In genomic region chr9:121597693-121598166, GRCh38 we compare ENCODE assay signal across 14 cellular contexts. TPM values are rescaled to one million over a fixed set of nuclear protein-coding genes. Genes with fewer than 3 reads are reported as not detected.
DNase-seq lines count a peak whose midpoint lies in the region; ATAC-seq and TF ChIP-seq lines count a peak whose summit lies in the region.
"Had no signal": no experiment of that assay in that cellular context is flagged by ENCODE, and none has a peak within 500 bp of the region (broad histone marks: within the 10 kb centered on the region; RNA-seq: fewer than 3 reads in every experiment).

No MANE protein-coding gene starts in this region.

- peak overlapping the region; percentile 63 for H4K12ac ChIP-seq in trophoblast cell (ENCODE audit: low read depth, low read length)

- H3K9me3 Mint-ChIP-seq in WTC11 = peaks cover 12% of the 10 kb centered on the region

- H2AFZ ChIP-seq in trophoblast cell (ENCODE audit: insufficient read depth, low read length, poor library complexity) = peak overlapping the region; percentile 37

- peak overlapping the region; percentile 89 for H3K27ac Mint-ChIP-seq in WTC11
- H3K27ac Mint-ChIP-seq: activated naive CD4-positive, alpha-beta T cell treated with anti-CD3 and anti-CD28 coated beads, Interleukin-2, amount 50 U/mL, for 72 hours; T-cell had no signal

- peaks cover 13% of the 10 kb centered on the region for H3K79me1 ChIP-seq in trophoblast cell (ENCODE audit: low read length)

- peaks cover 10% of the 10 kb centered on the region for H3K27me3 ChIP-seq in AG04450 (ENCODE audit: control insufficient read depth, insufficient read depth, low read length)
- peaks cover 27% of the 10 kb centered on the region for H3K27me3 ChIP-seq in iPS-18a (ENCODE audit: control insufficient read depth, insufficient read depth, low read length)
- no peaks in the 10 kb centered on the region for H3K27me3 ChIP-seq in trophoblast cell (ENCODE audit: insufficient read depth, low read length)
- H3K27me3 ChIP-seq: dorsolateral prefrontal cortex had no signal

- H3K27me3 Mint-ChIP-seq in WTC11 (ENCODE audit: low read depth) = peaks cover 21% of the 10 kb centered on the region

- H3K27ac ChIP-seq in AG04450 (ENCODE audit: low read depth, low read length) (peak overlapping the region; percentile 68), iPS-18a (ENCODE audit: low read length) (no peak overlapping the region), trophoblast cell (ENCODE audit: low read depth, low read length) (peak overlapping the region; percentile 83)

- peak overlapping the region; percentile 68 for H3K4me3 Mint-ChIP-seq in WTC11
- H3K4me3 Mint-ChIP-seq: T-cell had no signal

- peak overlapping the region; percentile 83 for H2BK120ac ChIP-seq in trophoblast cell (ENCODE audit: insufficient read depth, low read length, poor library complexity)

- peak overlapping the region; percentile 51 for H4K8ac ChIP-seq in trophoblast cell (ENCODE audit: low read depth, low read length)

- H3K18ac ChIP-seq in trophoblast cell (ENCODE audit: low read length) = peak overlapping the region; percentile 89

- WGBS in trophoblast cell (ENCODE audit: extremely low coverage, insufficient coverage, insufficient read length) = no CpG with 5 or more reads among the region's 14 CpGs

- H3K4me1 Mint-ChIP-seq in WTC11 = peaks cover 22% of the 10 kb centered on the region

- DNase-seq in AG04450 (ENCODE audit: low read depth, low spot score) (no peak), WTC11 (ENCODE audit: low spot score) (no peak), trophoblast cell (no peak), medulla oblongata (ENCODE audit: extremely low spot score) (no peak), NCI-H2107 (lab: John Stamatoyannopoulos, UW) (no peak)
- no peak for DNase-seq in stimulated activated CD4-positive, alpha-beta T cell treated with anti-CD3 and anti-CD28 coated beads, Interleukin-2, amount 100 ng/mL, for 24 hours
- DNase-seq in activated CD8-positive, alpha-beta memory T cell treated with anti-CD3 and anti-CD28 coated beads, Interleukin-2, amount 50 U/mL, for 48 hours = no peak
- DNase-seq: activated CD8-positive, alpha-beta memory T cell treated with anti-CD3 and anti-CD28 coated beads for 24 hours; hippocampal formation; NK-92 treated with Interleukin-12 subunit alpha and Interleukin-12 subunit beta, amount 100 ng/mL, for 24 hours; T-cell had no signal

- peaks cover 5% of the 10 kb centered on the region for H3K79me2 ChIP-seq in trophoblast cell (ENCODE audit: control insufficient read depth, insufficient read depth, low read length, poor library complexity)

- POLR2A ChIA-PET in AG04450 (lab: Yijun Ruan, JAX) (interaction anchor here (1.6 to 2.5 kb wide), 2 partner anchors 30 to 41 kb away, joined by 4 to 9 read pairs; no protein-coding TSS in a partner anchor), WTC11 (lab: Charles Lee) (interaction anchor here (1.0 to 1.4 kb wide), 4 partner anchors 16 to 146 kb away, joined by 3 to 4 read pairs (median 3); no protein-coding TSS in a partner anchor)

- H3K9ac ChIP-seq in iPS-18a (ENCODE audit: low read length) = peak overlapping the region; percentile 9
- no peak overlapping the region for H3K9ac ChIP-seq in trophoblast cell (ENCODE audit: low read length)

- peak overlapping the region; percentile 29 for H2BK5ac ChIP-seq in trophoblast cell (ENCODE audit: low read depth, low read length, poor library complexity)

- ATAC-seq in WTC11 = peak; percentile 3
- ATAC-seq: activated naive CD4-positive, alpha-beta T cell treated with anti-CD3 and anti-CD28 coated beads, Interleukin-2, amount 50 U/mL, for 72 hours; T-cell had no signal

- H3K36me3 ChIP-seq in iPS-18a (ENCODE audit: control insufficient read depth, low read depth, low read length) = no peaks in the 10 kb centered on the region
- H3K36me3 ChIP-seq in trophoblast cell (ENCODE audit: control insufficient read depth in 1 of 2, insufficient read depth in 2 of 2, low read length in 2 of 2) = no peaks in the 10 kb centered on the region

- no peak for TF ChIP-seq CTCF in AG04450 (IDR thresholded peaks at IDR 0.05; ENCODE audit: low read depth, low read length)
- no peak for TF ChIP-seq CTCF in WTC11 (IDR thresholded peaks at IDR 0.05)

- H2AK5ac ChIP-seq in trophoblast cell (ENCODE audit: low read length) = peak overlapping the region; percentile 67

- peak overlapping the region; percentile 42 for H3K4me2 ChIP-seq in trophoblast cell (ENCODE audit: low read length)

- no peak overlapping the region for H3K23ac ChIP-seq in trophoblast cell (ENCODE audit: low read length)

- peaks cover 13% of the 10 kb centered on the region for H3K4me1 ChIP-seq in iPS-18a (ENCODE audit: control insufficient read depth, low read depth, low read length)
- H3K4me1 ChIP-seq in trophoblast cell (ENCODE audit: control insufficient read depth in 1 of 2, insufficient read depth in 2 of 2, low read length in 2 of 2) = peaks cover 6 to 20% of the 10 kb centered on the region in 2 experiments

- H2BK12ac ChIP-seq in trophoblast cell (ENCODE audit: low read length) = peak overlapping the region; percentile 94

- CTCF ChIA-PET in AG04450 (lab: Charles Lee) = interaction anchor here (0.9 to 1.8 kb wide), 5 partner anchors 36 to 392 kb away, joined by 3 to 6 read pairs (median 5); no protein-coding TSS in a partner anchor
- CTCF ChIA-PET in WTC11 (lab: Charles Lee) = interaction anchor here (0.7 to 3.8 kb wide), 27 partner anchors 8 to 391 kb away, joined by 3 to 38 read pairs (median 4); partner anchors contain the start of gene GGTA1

- H3K4ac ChIP-seq in trophoblast cell (ENCODE audit: low read depth, low read length) = peak overlapping the region; percentile 19

- H3K4me3 ChIP-seq in AG04450 (ENCODE audit: low read depth, low read length) = peak overlapping the region; percentile 7; the same call in 1 of the 2 replicates
- H3K4me3 ChIP-seq in iPS-18a (ENCODE audit: low read length) = peak overlapping the region; percentile 78
- H3K4me3 ChIP-seq in trophoblast cell (ENCODE audit: low read depth, low read length) = no peak overlapping the region

- H4K91ac ChIP-seq in trophoblast cell (ENCODE audit: low read depth, low read length) = peak overlapping the region; percentile 70

- peak overlapping the region; percentile 77 for H3K14ac ChIP-seq in trophoblast cell (ENCODE audit: low read length)

- H3K9me3 ChIP-seq in AG04450 (ENCODE audit: control insufficient read depth, insufficient read depth, low read length) (no peaks in the 10 kb centered on the region; the same call in 1 of the 2 replicates), iPS-18a (ENCODE audit: control insufficient read depth, low read depth, low read length) (peaks cover 6% of the 10 kb centered on the region), trophoblast cell (ENCODE audit: insufficient read depth, low read depth, low read length) (no peaks in the 10 kb centered on the region)

- peaks cover 12% of the 10 kb centered on the region for H3K36me3 Mint-ChIP-seq in WTC11

TF ChIP-seq in WTC11, 78 proteins besides CTCF, POLR2A, EP300 and RAD21 (continues in another document):
- TF ChIP-seq USF2 (CRISPR knock-in tag; IDR thresholded peaks at IDR 0.05) (no peak), ARID4B (CRISPR knock-in tag; IDR thresholded peaks at IDR 0.05; ENCODE audit: borderline replicate concordance) (0 out of 2 replicates have a peak, but pooled peaks have one; percentile 44), ESRRA (CRISPR knock-in tag; IDR thresholded peaks at IDR 0.05; ENCODE audit: borderline replicate concordance) (no peak), ZNF138 (CRISPR knock-in tag; conservative IDR thresholded peaks at IDR 0.05) (no peak), NFYB (CRISPR knock-in tag; conservative IDR thresholded peaks at IDR 0.05; ENCODE audit: low read depth) (no peak)

RNA-seq across cellular contexts. Expression of gene DAB2IP, which starts 53.7 kb away (rescaled TPM):
- 20.4 and 20.5 TPM in 2 replicates for polyA plus RNA-seq in AG04450 (2011; rRNA removed)
- 46.7 and 48.5 TPM in 2 replicates for polyA minus RNA-seq in AG04450 (2011; rRNA and poly(A)+ RNA removed)
- 35.0 to 52.6 TPM (median 35.7 TPM) in 3 replicates for total RNA-seq in WTC11 (2021)
- 22.7 and 24.2 TPM in 2 replicates for polyA plus RNA-seq in trophoblast cell (2013)
